32 cellular contexts compared by ENCODE assay signal in the genomic region with DNA sequence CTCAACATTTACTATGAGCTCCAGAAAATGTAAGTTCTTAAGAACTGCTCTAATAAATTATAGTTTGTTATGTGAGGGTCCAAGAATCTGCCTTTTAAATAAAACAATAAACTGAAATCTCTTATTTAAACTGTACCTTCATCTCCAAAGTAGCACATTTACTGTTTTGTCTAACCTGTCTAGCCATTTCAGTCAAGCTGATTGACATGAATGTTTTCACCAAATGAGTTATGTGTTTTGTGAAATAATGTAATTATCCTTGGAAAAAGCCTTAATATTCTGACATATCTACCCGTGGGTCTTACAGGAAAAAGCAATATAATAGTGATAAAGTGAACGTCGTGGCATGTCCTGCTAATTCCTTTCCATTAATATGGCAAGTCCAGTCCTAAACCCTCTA. TPM values are rescaled to one million over a fixed set of nuclear protein-coding genes. Genes with fewer than 3 reads are reported as not detected.
"Had no signal": no experiment of that assay in that cellular context is flagged by ENCODE, and none has a peak within 500 bp of the region (broad histone marks: within the 10 kb centered on the region; RNA-seq: fewer than 3 reads in every experiment).

No MANE protein-coding gene starts in this region.

- H3K36me3 ChIP-seq: adrenal gland, ascending aorta, brain microvascular endothelial cell, breast epithelium, cardiac muscle cell had no signal

- H3K4me3 ChIP-seq: adrenal gland, ascending aorta, body of pancreas, breast epithelium, cardiac muscle cell had no signal

- H3K27ac ChIP-seq: adrenal gland, ascending aorta, body of pancreas, brain microvascular endothelial cell, breast epithelium, cardiac muscle cell had no signal

- H3K27me3 ChIP-seq: adrenal gland, ascending aorta, body of pancreas, brain microvascular endothelial cell, breast epithelium, cardiac muscle cell had no signal

- DNase-seq: activated effector memory CD4-positive, alpha-beta T cell treated with anti-CD3 and anti-CD28 coated beads, Interleukin-2, amount 50 U/mL, for 16 hours; activated effector memory CD4-positive, alpha-beta T cell treated with Interleukin-2 at 50 U/mL for 16 hours; activated gamma-delta T cell; activated gamma-delta T cell treated with Interleukin-2 at 50 U/mL for 16 hours; activated naive CD4-positive, alpha-beta T cell; activated naive CD4-positive, alpha-beta T cell treated with anti-CD3 and anti-CD28 coated beads for 36 hours; activated naive CD4-positive, alpha-beta T cell treated with anti-CD3 and anti-CD28 coated beads, Interleukin-2, amount 10 ng/mL, durations not matched to agents 7 days and 5 days; activated naive CD4-positive, alpha-beta T cell treated with anti-CD3 and anti-CD28 coated beads, Interleukin-2, amount 50 U/mL, for 16 hours; activated naive CD8-positive, alpha-beta T cell treated with anti-CD3 and anti-CD28 coated beads for 36 hours; activated naive CD8-positive, alpha-beta T cell treated with anti-CD3 and anti-CD28 coated beads, Interleukin-2, amount 10 ng/mL, durations not matched to agents 7 days and 5 days; activated naive CD8-positive, alpha-beta T cell treated with anti-CD3 and anti-CD28 coated beads, Interleukin-2, amount 50 U/mL, for 24 hours; activated T-cell treated with anti-CD3 and anti-CD28 coated beads, Interleukin-2, amount 50 U/mL, for 1 hour; activated T-cell treated with anti-CD3 and anti-CD28 coated beads, Interleukin-2, amount 50 U/mL, for 24 hours; activated T-cell treated with anti-CD3 and anti-CD28 coated beads, Interleukin-2, amount 50 U/mL, for 4 hours; activated T-cell treated with anti-CD3 and anti-CD28 coated beads, Interleukin-2, amount 50 U/mL, for 48 hours; activated T-cell treated with anti-CD3 and anti-CD28 coated beads, Interleukin-2, amount 50 U/mL, for 72 hours; adrenal gland; amniotic stem cell; amygdala; anterior cingulate cortex; aorta; body of pancreas; brain microvascular endothelial cell; caudate nucleus; central memory CD4-positive, alpha-beta T cell; cerebellar nuclear complex had no signal

- H3K9me3 ChIP-seq: adrenal gland, ascending aorta, body of pancreas, breast epithelium had no signal

- ATAC-seq: activated naive CD4-positive, alpha-beta T cell treated with anti-CD3 and anti-CD28 coated beads, Interleukin-2, amount 50 U/mL, for 72 hours; activated naive CD8-positive, alpha-beta T cell treated with anti-CD3 and anti-CD28 coated beads, Interleukin-2, amount 50 U/mL, for 24 hours; activated T-cell treated with anti-CD3 and anti-CD28 coated beads, Interleukin-2, amount 50 U/mL, for 4 hours; activated T-cell treated with anti-CD3 and anti-CD28 coated beads, Interleukin-2, amount 50 U/mL, for 72 hours; activated T-helper 17 cell treated with anti-CD3 and anti-CD28 coated beads, Interleukin-2, amount 50 U/mL, for 72 hours; body of pancreas had no signal

RNA-seq across cellular contexts. Expression of gene OPRM1, which starts 57.8 kb away (rescaled TPM):
- polyA plus RNA-seq: adipose tissue, cardiac muscle cell had no signal
